In the genomic region with DNA sequence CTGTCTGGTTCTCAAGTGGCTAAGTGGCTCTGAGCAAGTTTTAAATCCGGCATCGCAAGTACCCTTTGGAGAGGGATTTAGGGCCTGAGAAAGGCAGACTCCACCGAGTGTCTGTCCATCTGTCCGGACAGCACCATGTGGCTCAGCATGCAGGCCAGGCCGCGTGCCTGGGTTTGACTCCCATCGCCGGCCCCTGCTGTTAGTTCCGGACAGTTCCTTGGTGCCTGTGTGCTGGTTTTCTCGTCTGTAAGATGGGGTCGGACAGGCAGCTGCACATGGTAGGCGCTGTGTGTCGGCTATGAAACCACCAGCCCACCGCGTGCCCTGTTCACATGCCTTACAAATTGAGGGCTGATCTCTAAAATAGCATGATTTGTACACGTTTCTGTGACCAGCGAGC, we compare ENCODE assay signal across 15 cellular contexts. TPM values are rescaled to one million over a fixed set of nuclear protein-coding genes. Genes with fewer than 3 reads are reported as not detected.
DNase-seq lines count a peak whose midpoint lies in the region; ATAC-seq, FAIRE-seq and TF ChIP-seq lines count a peak whose summit lies in the region.
"Had no signal": no experiment of that assay in that cellular context is flagged by ENCODE, and none has a peak within 500 bp of the region (broad histone marks: within the 10 kb centered on the region; RNA-seq: fewer than 3 reads in every experiment).

No MANE protein-coding gene starts in this region.

- H3K4ac ChIP-seq in neuronal stem cell (ENCODE audit: low read length), result no peak overlapping the region

- TF ChIP-seq EP300 in HepG2 (IDR thresholded peaks at IDR 0.05; ENCODE audit: low read depth in 2 of 2, low read length in 2 of 2) (no peak), HepG2 (CRISPR knock-in tag; IDR thresholded peaks at IDR 0.05; ENCODE audit: borderline replicate concordance) (no peak)

- WGBS in HepG2 (ENCODE audit: low lambda C conversion rate), result 87% methylated on average over 12 of the region's 17 CpGs
- WGBS in right lobe of liver (ENCODE audit: insufficient coverage, low coverage, low lambda C conversion rate, missing lambda C conversion rate), result 86% methylated on average over 7 of the region's 17 CpGs
- WGBS in neuronal stem cell (ENCODE audit: extremely low coverage in 2 of 2, insufficient read length in 2 of 2, insufficient replicate concordance in 1 of 2), 2 donors, result no CpG with 5 or more reads among the region's 17 CpGs

- H3K9me3 ChIP-seq in HepG2 (ENCODE audit: low read length), result no peaks in the 10 kb centered on the region
- no peaks in the 10 kb centered on the region for H3K9me3 ChIP-seq in right lobe of liver
- H3K9me3 ChIP-seq in neuronal stem cell (replicated peaks in 1 of 2; ENCODE audit: control insufficient read depth in 2 of 2, insufficient read depth in 1 of 2, low read depth in 1 of 2, low read length in 2 of 2), result no peaks in the 10 kb centered on the region
- H3K9me3 ChIP-seq: BLaER1 treated with 17β-estradiol and CSF1 and Interleukin-3, amounts not matched to agents 10 nM and 100 nM had no signal

- TF ChIP-seq RAD21 in HepG2 (CRISPR knock-in tag; IDR thresholded peaks at IDR 0.05), result no peak

- intact Hi-C loops in HepG2 (cut with micrococcal nuclease; ENCODE audit: unreplicated experiment) (loop anchor here (5.0 to 10.0 kb wide), 2 partner anchors 68 to 90 kb away; no protein-coding TSS in a partner anchor), right lobe of liver (cut with DNase I) (no loop called here), natural killer cell (cut with micrococcal nuclease) (no loop called here)

- H3K27ac ChIP-seq in HepG2 (ENCODE audit: extremely low read length, insufficient read depth, low read length) (no peak overlapping the region), right lobe of liver (no peak overlapping the region), RWPE1 (peak overlapping the region; percentile 10; the same call in 1 of the 2 replicates), neuronal stem cell (replicated peaks; ENCODE audit: low read length) (no peak overlapping the region)
- H3K27ac ChIP-seq: BLaER1 treated with 17β-estradiol and CSF1 and Interleukin-3, amounts not matched to agents 10 nM and 100 nM had no signal

- H2AK5ac ChIP-seq in neuronal stem cell (ENCODE audit: low read depth, low read length), result no peak overlapping the region

- no peak overlapping the region for H2BK15ac ChIP-seq in neuronal stem cell (ENCODE audit: low read length)

- POLR2A ChIA-PET in HepG2 (lab: Yijun Ruan, JAX), result no interaction called here
- POLR2A ChIA-PET in RWPE1 (lab: Yijun Ruan, JAX; ENCODE audit: low non-redundant PET), result no interaction called here

- no peak overlapping the region for H3K18ac ChIP-seq in neuronal stem cell (ENCODE audit: low read length)

- no peak for FAIRE-seq in HepG2 (lab: Jason Lieb, UNC)

- DNase-seq in HepG2 (ENCODE audit: low spot score) (no peak), right lobe of liver (no peak), RWPE1 (ENCODE audit: low spot score) (no peak), neuronal stem cell (ENCODE audit: low spot score) (no peak), NCI-H2029 (lab: John Stamatoyannopoulos, UW) (no peak), natural killer cell (no peak)
- no peak for DNase-seq in activated CD4-positive, CD25-positive, alpha-beta regulatory T cell treated with anti-CD3 and anti-CD28 coated beads, Interleukin-2, amount 50 U/mL, for 72 hours
- DNase-seq: 8988T; Calu3; CD8-positive, alpha-beta T cell; DMS79 treated with DMSO at 0.1 percent for 48 hours; GF-D8; HCEC 1CT had no signal

- H3K36me3 ChIP-seq in HepG2 (replicated peaks in 1 of 2; ENCODE audit: control insufficient read depth in 1 of 2, insufficient read depth in 2 of 2, low read length in 2 of 2) (peaks cover 6 to 28% of the 10 kb centered on the region in 2 experiments), right lobe of liver (peaks cover 0 to 28% (median 3%) of the 10 kb centered on the region in 4 donors), neuronal stem cell (replicated peaks in 1 of 2; ENCODE audit: control insufficient read depth in 2 of 2, insufficient read depth in 2 of 2, low read length in 2 of 2) (peaks cover 8 to 26% of the 10 kb centered on the region in 2 donors)

- no peak for TF ChIP-seq CTCF in HepG2 (CRISPR knock-in tag; IDR thresholded peaks at IDR 0.05)
- TF ChIP-seq CTCF in right lobe of liver (IDR thresholded peaks at IDR 0.05), result no peak
- TF ChIP-seq CTCF in RWPE1 (conservative IDR thresholded peaks at IDR 0.05; ENCODE audit: low read depth), result no peak
- TF ChIP-seq CTCF in natural killer cell (IDR thresholded peaks at IDR 0.05), result no peak

- H2BK120ac ChIP-seq in neuronal stem cell (ENCODE audit: low read depth, low read length), result no peak overlapping the region

- H3K9ac ChIP-seq in HepG2 (ENCODE audit: insufficient read depth, low read depth, low read length), result no peak overlapping the region
- H3K9ac ChIP-seq in neuronal stem cell (ENCODE audit: low read depth, low read length, poor library complexity), result peak overlapping the region; percentile 7
- H3K9ac ChIP-seq: BLaER1 treated with 17β-estradiol and CSF1 and Interleukin-3, amounts not matched to agents 10 nM and 100 nM had no signal

- ATAC-seq in HepG2 (no peak), right lobe of liver (no peak), natural killer cell (no peak)
- ATAC-seq: CD8-positive, alpha-beta T cell had no signal

- H3K36me3 Mint-ChIP-seq in natural killer cell, result no peaks in the 10 kb centered on the region

- no peak overlapping the region for H4K91ac ChIP-seq in neuronal stem cell (ENCODE audit: low read depth, low read length, poor library complexity)

- no peak overlapping the region for H3K14ac ChIP-seq in neuronal stem cell (ENCODE audit: low read length)

- no peaks in the 10 kb centered on the region for H3K9me3 Mint-ChIP-seq in natural killer cell
- H3K9me3 Mint-ChIP-seq: CD8-positive, alpha-beta T cell had no signal

- TF ChIP-seq POLR2A in HepG2 (IDR thresholded peaks at IDR 0.05; ENCODE audit: insufficient read depth in 1 of 2, low read depth in 2 of 2, low read length in 2 of 2) (no peak), right lobe of liver (IDR thresholded peaks at IDR 0.05) (no peak)

- CTCF ChIA-PET in HepG2 (lab: Yijun Ruan, JAX; ENCODE audit: low intra/inter-chr PET ratio, low total read pairs), result no interaction called here
- CTCF ChIA-PET in RWPE1 (lab: Yijun Ruan, JAX), result no interaction called here

- no peaks in the 10 kb centered on the region for H4K20me1 ChIP-seq in HepG2 (ENCODE audit: insufficient read depth, low read length)

- H3K23ac ChIP-seq in neuronal stem cell (ENCODE audit: low read depth, low read length, poor library complexity), result peak overlapping the region; percentile 53

- H2AFZ ChIP-seq in HepG2 (ENCODE audit: low read length) (no peak overlapping the region), neuronal stem cell (ENCODE audit: low read length) (no peak overlapping the region)

- no peak overlapping the region for H3K4me3 Mint-ChIP-seq in natural killer cell
- H3K4me3 Mint-ChIP-seq: B cell; CD8-positive, alpha-beta T cell had no signal

- H4K8ac ChIP-seq in neuronal stem cell (ENCODE audit: low read depth, low read length), result no peak overlapping the region

- H3K79me1 ChIP-seq in neuronal stem cell (ENCODE audit: low read depth, low read length), result peaks cover 2% of the 10 kb centered on the region

- no peak overlapping the region for H2BK5ac ChIP-seq in neuronal stem cell (ENCODE audit: low read length)

- H3K4me1 Mint-ChIP-seq in natural killer cell, result no peaks in the 10 kb centered on the region
- H3K4me1 Mint-ChIP-seq: B cell had no signal

- no peak overlapping the region for H2BK12ac ChIP-seq in neuronal stem cell (ENCODE audit: low read length)

- no peak overlapping the region for H3K4me2 ChIP-seq in HepG2 (ENCODE audit: low read depth, low read length)
- no peak overlapping the region for H3K4me2 ChIP-seq in neuronal stem cell (ENCODE audit: insufficient read depth, low read length, poor library complexity, severe bottlenecking)
- H3K4me2 ChIP-seq: BLaER1 treated with 17β-estradiol and CSF1 and Interleukin-3, amounts not matched to agents 10 nM and 100 nM had no signal

- peaks cover 30% of the 10 kb centered on the region for H3K4me1 ChIP-seq in HepG2 (ENCODE audit: insufficient read depth, low read length)
- H3K4me1 ChIP-seq in right lobe of liver, result no peaks in the 10 kb centered on the region
- peaks cover 2 to 5% of the 10 kb centered on the region in 2 donors for H3K4me1 ChIP-seq in neuronal stem cell (ENCODE audit: control insufficient read depth in 2 of 2, insufficient read depth in 1 of 2, low read depth in 1 of 2, low read length in 2 of 2)

- in situ Hi-C loops in HepG2 (cut with HindIII; ENCODE audit: extremely low pct_ligation_motif_present, low pct_unique_long_range_greater_than_20kb), result no loop called here

- no TSS peak for BruUV-seq in HepG2 (replicated peaks; lab: Mats Ljungman, UMichigan)

- no peaks in the 10 kb centered on the region for H3K27me3 ChIP-seq in HepG2 (ENCODE audit: control insufficient read depth in 1 of 2, insufficient read depth in 2 of 2, low read length in 2 of 2)
- no peaks in the 10 kb centered on the region for H3K27me3 ChIP-seq in right lobe of liver
- no peaks in the 10 kb centered on the region for H3K27me3 ChIP-seq in neuronal stem cell (ENCODE audit: control insufficient read depth in 3 of 3, insufficient read depth in 3 of 3, low read depth in 1 of 3, low read length in 3 of 3)
- H3K27me3 ChIP-seq: BLaER1 treated with 17β-estradiol and CSF1 and Interleukin-3, amounts not matched to agents 10 nM and 100 nM had no signal

- H3K4me3 ChIP-seq in HepG2 (replicated peaks in 1 of 3; ENCODE audit: insufficient read depth in 1 of 3, low read depth in 2 of 3, low read length in 3 of 3), result no peak overlapping the region
- no peak overlapping the region for H3K4me3 ChIP-seq in right lobe of liver
- H3K4me3 ChIP-seq in neuronal stem cell (ENCODE audit: low read length in 2 of 2), result no peak overlapping the region
- H3K4me3 ChIP-seq: BLaER1 treated with 17β-estradiol and CSF1 and Interleukin-3, amounts not matched to agents 10 nM and 100 nM had no signal

- H3K27me3 Mint-ChIP-seq in natural killer cell (ENCODE audit: low read depth in 2 of 2), result no peaks in the 10 kb centered on the region
- H3K27me3 Mint-ChIP-seq: B cell had no signal

- no peaks in the 10 kb centered on the region for H3K79me2 ChIP-seq in HepG2 (ENCODE audit: insufficient read depth, low read length)

- H3K27ac Mint-ChIP-seq in natural killer cell, result no peak overlapping the region
- H3K27ac Mint-ChIP-seq: B cell; CD8-positive, alpha-beta T cell had no signal

RNA-seq across cellular contexts. Expression of a gene that starts 31.0 kb away (rescaled TPM):
- total RNA-seq in HepG2 (2016; rRNA removed; fragmentation: Illumina TruSeq; extraction: Trizol) (52.4 and 71.0 TPM in 2 replicates), right lobe of liver (10 to 100 TPM; 26.4 to 57.2 (median 31.4) TPM), natural killer cell (10 to 100 TPM; 63.9 to 99.4 (median 98.6) TPM)
- total RNA-seq in HepG2 (2016; cell fraction: cytosol; rRNA removed; fragmentation: Illumina TruSeq; extraction: Trizol; ENCODE audit: low read depth), result 15.6 and 19.1 TPM in 2 replicates
- 52.9 and 65.9 TPM in 2 replicates for total RNA-seq in HepG2 (2016; cell fraction: insoluble cytoplasmic fraction; rRNA removed; fragmentation: Illumina TruSeq; extraction: Trizol)
- total RNA-seq in HepG2 (2016; cell fraction: membrane; rRNA removed; fragmentation: Illumina TruSeq; extraction: Trizol), result 34.7 and 35.1 TPM in 2 replicates
- total RNA-seq in HepG2 (2016; cell fraction: nucleus; rRNA removed; fragmentation: Illumina TruSeq; extraction: Trizol), result 39.0 and 40.8 TPM in 2 replicates
- 14.1 and 14.2 TPM in 2 replicates for polyA plus RNA-seq in HepG2 (2011; rRNA removed)
- 10.3 and 10.4 TPM in 2 replicates for polyA plus RNA-seq in HepG2 (2011; cell fraction: cytosol; rRNA removed)
- polyA plus RNA-seq in HepG2 (2011; cell fraction: nucleus; rRNA removed), result 8.3 and 10.9 TPM in 2 replicates
- polyA plus RNA-seq in HepG2 (2012), result 22.4 and 26.0 TPM in 2 replicates
- 3.4 and 4.5 TPM in 2 replicates for polyA plus RNA-seq in HepG2 (2016; cell fraction: cytosol; fragmentation: Illumina TruSeq; extraction: Trizol; ENCODE audit: low read depth)
- 52.8 and 53.9 TPM in 2 replicates for polyA plus RNA-seq in HepG2 (2016; cell fraction: insoluble cytoplasmic fraction; fragmentation: Illumina TruSeq; extraction: Trizol; ENCODE audit: low read depth)
- polyA plus RNA-seq in HepG2 (2016; cell fraction: membrane; fragmentation: Illumina TruSeq; extraction: Trizol; ENCODE audit: low read depth), result 12.1 and 15.0 TPM in 2 replicates
- 51.2 and 53.1 TPM in 2 replicates for polyA plus RNA-seq in HepG2 (2016; cell fraction: nucleus; fragmentation: Illumina TruSeq; extraction: Trizol; ENCODE audit: insufficient read depth, low read depth)
- 34.7 and 47.0 TPM in 2 replicates for polyA minus RNA-seq in HepG2 (2011; rRNA and poly(A)+ RNA removed; ENCODE audit: low replicate concordance)
- 14.3 and 15.1 TPM in 2 replicates for polyA minus RNA-seq in HepG2 (2011; cell fraction: cytosol; rRNA and poly(A)+ RNA removed)
- polyA minus RNA-seq in HepG2 (2011; cell fraction: nucleus; rRNA and poly(A)+ RNA removed), result 29.2 and 29.4 TPM in 2 replicates
- polyA plus RNA-seq in neuronal stem cell (2013, experiment 1 of 2), result 39.5 TPM
- polyA plus RNA-seq in neuronal stem cell (2013, experiment 2 of 2), result 39.4 TPM

RNA-seq across cellular contexts. Expression of a gene that starts 46.0 kb away (rescaled TPM):
- total RNA-seq in HepG2 (2016; rRNA removed; fragmentation: Illumina TruSeq; extraction: Trizol) (25.5 and 27.0 TPM in 2 replicates), right lobe of liver (10 to 100 TPM; 24.5 to 57.9 (median 40.8) TPM), natural killer cell (10 to 100 TPM; 32.6 to 39.1 (median 38.4) TPM)
- 8.5 and 8.8 TPM in 2 replicates for total RNA-seq in HepG2 (2016; cell fraction: cytosol; rRNA removed; fragmentation: Illumina TruSeq; extraction: Trizol; ENCODE audit: low read depth)
- 20.2 and 27.2 TPM in 2 replicates for total RNA-seq in HepG2 (2016; cell fraction: insoluble cytoplasmic fraction; rRNA removed; fragmentation: Illumina TruSeq; extraction: Trizol)
- total RNA-seq in HepG2 (2016; cell fraction: membrane; rRNA removed; fragmentation: Illumina TruSeq; extraction: Trizol), result 26.6 and 27.7 TPM in 2 replicates
- 13.4 and 15.4 TPM in 2 replicates for total RNA-seq in HepG2 (2016; cell fraction: nucleus; rRNA removed; fragmentation: Illumina TruSeq; extraction: Trizol)
- 38.2 and 46.3 TPM in 2 replicates for polyA plus RNA-seq in HepG2 (2011; rRNA removed)
- 39.3 and 40.1 TPM in 2 replicates for polyA plus RNA-seq in HepG2 (2011; cell fraction: cytosol; rRNA removed)
- polyA plus RNA-seq in HepG2 (2011; cell fraction: nucleus; rRNA removed), result 32.6 and 39.0 TPM in 2 replicates
- 24.1 and 35.1 TPM in 2 replicates for polyA plus RNA-seq in HepG2 (2012)
- polyA plus RNA-seq in HepG2 (2016; cell fraction: cytosol; fragmentation: Illumina TruSeq; extraction: Trizol; ENCODE audit: low read depth), result 14.2 and 17.6 TPM in 2 replicates
- 26.4 and 31.5 TPM in 2 replicates for polyA plus RNA-seq in HepG2 (2016; cell fraction: insoluble cytoplasmic fraction; fragmentation: Illumina TruSeq; extraction: Trizol; ENCODE audit: low read depth)
- polyA plus RNA-seq in HepG2 (2016; cell fraction: membrane; fragmentation: Illumina TruSeq; extraction: Trizol; ENCODE audit: low read depth), result 30.2 and 31.7 TPM in 2 replicates
- 28.9 and 29.2 TPM in 2 replicates for polyA plus RNA-seq in HepG2 (2016; cell fraction: nucleus; fragmentation: Illumina TruSeq; extraction: Trizol; ENCODE audit: insufficient read depth, low read depth)
- polyA minus RNA-seq in HepG2 (2011; rRNA and poly(A)+ RNA removed; ENCODE audit: low replicate concordance), result 40.1 and 54.5 TPM in 2 replicates
- 21.4 and 26.1 TPM in 2 replicates for polyA minus RNA-seq in HepG2 (2011; cell fraction: cytosol; rRNA and poly(A)+ RNA removed)
- polyA minus RNA-seq in HepG2 (2011; cell fraction: nucleus; rRNA and poly(A)+ RNA removed), result 4.8 and 8.6 TPM in 2 replicates
- polyA plus RNA-seq in neuronal stem cell (2013, experiment 1 of 2), result 62.1 TPM
- polyA plus RNA-seq in neuronal stem cell (2013, experiment 2 of 2), result 61.2 TPM
